24 cellular contexts compared by ENCODE assay signal in genomic region chr2:21643180-21643579, GRCh38.
DNase-seq lines count a peak whose midpoint lies in the region; ATAC-seq and TF ChIP-seq lines count a peak whose summit lies in the region.
"Had no signal": no experiment of that assay in that cellular context is flagged by ENCODE, and none has a peak within 500 bp of the region (broad histone marks: within the 10 kb centered on the region; RNA-seq: fewer than 3 reads in every experiment).

No MANE protein-coding gene starts in this region.

- H3K36me3 Mint-ChIP-seq in stimulated activated memory B cell treated with anti-CD40 and anti-IgM and Interleukin-4, amounts not matched to agents 10 μg/mL and 1 μg/mL and 100 μg/mL, for 72 hours = no peaks in the 10 kb centered on the region
- H3K36me3 Mint-ChIP-seq: activated naive CD4-positive, alpha-beta T cell treated with anti-CD3 and anti-CD28 coated beads, Interleukin-2, amount 50 U/mL, for 24 hours; brain had no signal

- no peaks in the 10 kb centered on the region for H3K9me3 Mint-ChIP-seq in stimulated activated memory B cell treated with anti-CD40 and anti-IgM and Interleukin-4, amounts not matched to agents 10 μg/mL and 1 μg/mL and 100 μg/mL, for 72 hours
- H3K9me3 Mint-ChIP-seq: activated B cell treated with CpG ODN at 0.5 μM for 24 hours, endodermal cell had no signal

- no peak overlapping the region for H3K23ac ChIP-seq in mesenchymal stem cell (ENCODE audit: low read length in 2 of 2)

- no peak overlapping the region for H3K4me2 ChIP-seq in mesenchymal stem cell (ENCODE audit: low read length, poor library complexity, severe bottlenecking)

- H3K4me1 ChIP-seq in mesenchymal stem cell (ENCODE audit: control insufficient read depth, insufficient read depth, low read depth, low read length) = peaks cover 5% of the 10 kb centered on the region
- H3K4me1 ChIP-seq: colonic mucosa, spleen had no signal

- H3K9ac ChIP-seq in mesenchymal stem cell (ENCODE audit: low read length) = no peak overlapping the region

- H3K27ac ChIP-seq in C4-2B (peak overlapping the region; percentile 83; the same call in 1 of the 2 replicates), mesenchymal stem cell (ENCODE audit: low read length, poor library complexity, severe bottlenecking) (no peak overlapping the region)
- H3K27ac ChIP-seq: colonic mucosa, spleen had no signal

- no peak overlapping the region for H4K91ac ChIP-seq in mesenchymal stem cell (ENCODE audit: low read length)

- no peak overlapping the region for H3K18ac ChIP-seq in mesenchymal stem cell (ENCODE audit: low read depth in 1 of 2, low read length in 2 of 2)

- no peaks in the 10 kb centered on the region for H3K36me3 ChIP-seq in MG63
- no peaks in the 10 kb centered on the region for H3K36me3 ChIP-seq in mesenchymal stem cell (ENCODE audit: control insufficient read depth in 1 of 2, insufficient read depth in 2 of 2, low read depth in 1 of 2, low read length in 2 of 2)
- H3K36me3 ChIP-seq: colonic mucosa, spleen had no signal

- no peak overlapping the region for H2BK5ac ChIP-seq in mesenchymal stem cell (ENCODE audit: low read depth, low read length, poor library complexity, severe bottlenecking)

- no peak for TF ChIP-seq CTCF in C4-2B (conservative IDR thresholded peaks at IDR 0.05)
- no peak for TF ChIP-seq CTCF in choroid plexus epithelial cell (conservative IDR thresholded peaks at IDR 0.05; ENCODE audit: low read depth, low read length)

- no peak overlapping the region for H3K4me3 Mint-ChIP-seq in stimulated activated memory B cell treated with anti-CD40 and anti-IgM and Interleukin-4, amounts not matched to agents 10 μg/mL and 1 μg/mL and 100 μg/mL, for 72 hours
- H3K4me3 Mint-ChIP-seq: activated B cell treated with CpG ODN at 0.5 μM for 24 hours; activated CD8-positive, alpha-beta T cell treated with anti-CD3 and anti-CD28 coated beads for 36 hours; activated naive CD4-positive, alpha-beta T cell treated with anti-CD3 and anti-CD28 coated beads, Interleukin-2, amount 50 U/mL, for 24 hours; brain; endodermal cell had no signal

- DNase-seq in MG63 (peak; percentile 23), choroid plexus epithelial cell (ENCODE audit: low read depth) (peak; percentile 61), mesenchymal stem cell (peak; percentile 55), NCI-H526 treated with DMSO at 0.1 percent for 48 hours (lab: John Stamatoyannopoulos, UW) (no peak), left colon (no peak), OCI-M1 (lab: John Stamatoyannopoulos, UW) (no peak)
- DNase-seq: activated B cell treated with CpG ODN at 0.5 μM for 24 hours; activated CD8-positive, alpha-beta T cell treated with anti-CD3 and anti-CD28 coated beads for 36 hours; activated T-cell treated with anti-CD3 and anti-CD28 coated beads, Interleukin-2, amount 50 U/mL, for 48 hours; colonic mucosa; head of caudate nucleus; Karpas-422; kidney; mucosa of descending colon; NCI-H1092 treated with DMSO at 0.1 percent for 48 hours; NCI-H526; Right ventricle myocardium superior; spleen; T-helper 2 cell had no signal

- no peak overlapping the region for H2BK12ac ChIP-seq in mesenchymal stem cell (ENCODE audit: low read length in 2 of 2)

- H3K9me3 ChIP-seq in MG63 (no peaks in the 10 kb centered on the region), mesenchymal stem cell (ENCODE audit: control insufficient read depth, low read length) (peaks cover 4% of the 10 kb centered on the region)
- H3K9me3 ChIP-seq: colonic mucosa, mucosa of descending colon had no signal

- no peaks in the 10 kb centered on the region for H3K4me1 Mint-ChIP-seq in stimulated activated memory B cell treated with anti-CD40 and anti-IgM and Interleukin-4, amounts not matched to agents 10 μg/mL and 1 μg/mL and 100 μg/mL, for 72 hours
- H3K4me1 Mint-ChIP-seq: activated B cell treated with CpG ODN at 0.5 μM for 24 hours; activated naive CD4-positive, alpha-beta T cell treated with anti-CD3 and anti-CD28 coated beads, Interleukin-2, amount 50 U/mL, for 24 hours had no signal

- no peak overlapping the region for H2BK120ac ChIP-seq in mesenchymal stem cell (ENCODE audit: low read depth, low read length)

- H4K8ac ChIP-seq in mesenchymal stem cell (ENCODE audit: low read length) = no peak overlapping the region

- H3K79me1 ChIP-seq in mesenchymal stem cell (replicated peaks; ENCODE audit: low read length, poor library complexity, severe bottlenecking) = no peaks in the 10 kb centered on the region

- H3K27me3 Mint-ChIP-seq in stimulated activated memory B cell treated with anti-CD40 and anti-IgM and Interleukin-4, amounts not matched to agents 10 μg/mL and 1 μg/mL and 100 μg/mL, for 72 hours = no peaks in the 10 kb centered on the region
- H3K27me3 Mint-ChIP-seq: activated B cell treated with CpG ODN at 0.5 μM for 24 hours; activated CD8-positive, alpha-beta T cell treated with anti-CD3 and anti-CD28 coated beads for 36 hours; activated naive CD4-positive, alpha-beta T cell treated with anti-CD3 and anti-CD28 coated beads, Interleukin-2, amount 50 U/mL, for 24 hours had no signal

- H2AK5ac ChIP-seq in mesenchymal stem cell (ENCODE audit: low read length, severe bottlenecking) = no peak overlapping the region

- no peak overlapping the region for H2AFZ ChIP-seq in mesenchymal stem cell (ENCODE audit: low read depth, low read length)

- H3K27ac Mint-ChIP-seq in stimulated activated memory B cell treated with anti-CD40 and anti-IgM and Interleukin-4, amounts not matched to agents 10 μg/mL and 1 μg/mL and 100 μg/mL, for 72 hours = no peak overlapping the region
- H3K27ac Mint-ChIP-seq: activated B cell treated with CpG ODN at 0.5 μM for 24 hours; activated CD8-positive, alpha-beta T cell treated with anti-CD3 and anti-CD28 coated beads for 36 hours; activated naive CD4-positive, alpha-beta T cell treated with anti-CD3 and anti-CD28 coated beads, Interleukin-2, amount 50 U/mL, for 24 hours; endodermal cell had no signal

- H3K4me3 ChIP-seq in MG63 = no peak overlapping the region
- no peak overlapping the region for H3K4me3 ChIP-seq in choroid plexus epithelial cell (ENCODE audit: low read depth, low read length)
- H3K4me3 ChIP-seq in mesenchymal stem cell (ENCODE audit: insufficient read depth in 1 of 2, low read depth in 1 of 2, low read length in 2 of 2) = no peak overlapping the region
- H3K4me3 ChIP-seq: colonic mucosa, mucosa of descending colon, spleen had no signal

- H2BK15ac ChIP-seq in mesenchymal stem cell (ENCODE audit: low read depth, poor library complexity, severe bottlenecking) = no peak overlapping the region

- 0% methylated on average over 1 of the region's 1 CpG for WGBS in mesenchymal stem cell

- no peak overlapping the region for H3K14ac ChIP-seq in mesenchymal stem cell (ENCODE audit: low read length in 2 of 2)

- ATAC-seq in stimulated activated memory B cell treated with anti-CD40 and anti-IgM and Interleukin-4, amounts not matched to agents 10 μg/mL and 1 μg/mL and 100 μg/mL, for 72 hours = no peak
- ATAC-seq in left colon = no peak
- ATAC-seq: activated CD8-positive, alpha-beta T cell treated with anti-CD3 and anti-CD28 coated beads for 36 hours; mucosa of descending colon had no signal

- H3K27me3 ChIP-seq in MG63 (no peaks in the 10 kb centered on the region), mesenchymal stem cell (ENCODE audit: control insufficient read depth in 1 of 2, insufficient read depth in 1 of 2, low read length in 2 of 2) (no peaks in the 10 kb centered on the region)
- H3K27me3 ChIP-seq: colonic mucosa, spleen had no signal

- no peak overlapping the region for H3K4ac ChIP-seq in mesenchymal stem cell (ENCODE audit: low read depth in 1 of 2, low read length in 2 of 2)

- intact Hi-C loops in left colon (cut with DNase I, micrococcal nuclease) = no loop called here

Comparison
In these comparisons a context has a peak if more than half of its experiments do, and no peak if none do; other contexts are left out.
1. DNase-seq: peak in MG63 (single experiment), choroid plexus epithelial cell (single experiment) and mesenchymal stem cell (single experiment); none in NCI-H526 treated with DMSO at 0.1 percent for 48 hours (single experiment), left colon (0 of 2) and OCI-M1 (single experiment).